8 cellular contexts compared by ENCODE assay signal in genomic region chr7:137656227-137656849, GRCh38.
DNase-seq lines count a peak whose midpoint lies in the region; ATAC-seq and TF ChIP-seq lines count a peak whose summit lies in the region.

No MANE protein-coding gene starts in this region.

- no peak for TF ChIP-seq EP300 in Ishikawa (IDR thresholded peaks at IDR 0.05; ENCODE audit: borderline replicate concordance)

- H3K9me3 ChIP-seq in OCI-LY3 (ENCODE audit: insufficient read depth, low read length) (no peaks in the 10 kb centered on the region), thoracic aorta (no peaks in the 10 kb centered on the region)

- H3K27me3 Mint-ChIP-seq in Calu3 (ENCODE audit: unreplicated experiment) (peaks cover 30% of the 10 kb centered on the region), nephron progenitor cell (ENCODE audit: low read depth, poor library complexity) (peaks cover 29% of the 10 kb centered on the region)
- H3K27me3 Mint-ChIP-seq in activated T-cell treated with anti-CD3 and anti-CD28 coated beads, Interleukin-2, amount 50 U/mL, for 24 hours, result peaks cover 28% of the 10 kb centered on the region

- H3K4me2 ChIP-seq in OCI-LY3 (ENCODE audit: low read length), result peak overlapping the region; percentile 21; the same call in 1 of the 2 replicates

- H3K9ac ChIP-seq in OCI-LY3 (ENCODE audit: low read length), result no peak overlapping the region

- ATAC-seq in GM21526 (IDR thresholded peaks at IDR 0.05; ENCODE audit: low FRiP score, unreplicated experiment), result peak; percentile 91
- ATAC-seq in thoracic aorta (ENCODE audit: insufficient number of reproducible peaks, low FRiP score, low read depth), result peak; percentile 46

- intact Hi-C loops in Calu3 (cut with micrococcal nuclease; ENCODE audit: unreplicated experiment), result loop anchor here (1.0 kb wide), 2 partner anchors 243 to 353 kb away; no protein-coding TSS in a partner anchor

- H3K4me1 Mint-ChIP-seq in Calu3 (ENCODE audit: low read depth, unreplicated experiment), result no peaks in the 10 kb centered on the region
- peaks cover 3% of the 10 kb centered on the region for H3K4me1 Mint-ChIP-seq in activated T-cell treated with anti-CD3 and anti-CD28 coated beads, Interleukin-2, amount 50 U/mL, for 24 hours (ENCODE audit: low read depth)
- peaks cover 14% of the 10 kb centered on the region for H3K4me1 Mint-ChIP-seq in nephron progenitor cell

- H3K4me1 ChIP-seq in OCI-LY3 (ENCODE audit: low read length) (peaks cover 19% of the 10 kb centered on the region), thoracic aorta (ENCODE audit: control insufficient read depth in 1 of 2, low read depth in 2 of 2) (peaks cover 11 to 15% of the 10 kb centered on the region in 2 donors)

- no peaks in the 10 kb centered on the region for H3K79me2 ChIP-seq in OCI-LY3 (ENCODE audit: low read length)

- no peaks in the 10 kb centered on the region for H4K20me1 ChIP-seq in OCI-LY3 (ENCODE audit: insufficient read depth, low read length)

- no peak overlapping the region for H3K27ac Mint-ChIP-seq in Calu3 (ENCODE audit: unreplicated experiment)
- no peak overlapping the region for H3K27ac Mint-ChIP-seq in activated T-cell treated with anti-CD3 and anti-CD28 coated beads, Interleukin-2, amount 50 U/mL, for 24 hours
- no peak overlapping the region for H3K27ac Mint-ChIP-seq in nephron progenitor cell

- DNase-seq in Calu3 (peak; percentile 75), fibroblast of peridontal ligament (ENCODE audit: extremely low read depth) (peak; percentile 86), nephron progenitor cell (peak; percentile 82), thoracic aorta (ENCODE audit: low spot score) (peak; percentile 41)
- peak; percentile 69 for DNase-seq in activated T-cell treated with anti-CD3 and anti-CD28 coated beads, Interleukin-2, amount 50 U/mL, for 24 hours

- H3K36me3 ChIP-seq in OCI-LY3 (replicated peaks; ENCODE audit: low read depth, low read length), result no peaks in the 10 kb centered on the region
- no peaks in the 10 kb centered on the region for H3K36me3 ChIP-seq in thoracic aorta

- no TSS peak for BruUV-seq in Calu3 (replicated peaks; lab: Mats Ljungman, UMichigan)

- no peaks in the 10 kb centered on the region for H3K36me3 Mint-ChIP-seq in Calu3 (ENCODE audit: insufficient read depth, unreplicated experiment)
- H3K36me3 Mint-ChIP-seq in activated T-cell treated with anti-CD3 and anti-CD28 coated beads, Interleukin-2, amount 50 U/mL, for 24 hours (ENCODE audit: low read depth), result no peaks in the 10 kb centered on the region
- no peaks in the 10 kb centered on the region for H3K36me3 Mint-ChIP-seq in nephron progenitor cell (ENCODE audit: low read depth)

- H3K9me3 Mint-ChIP-seq in Calu3 (ENCODE audit: low read depth, unreplicated experiment), result no peaks in the 10 kb centered on the region
- no peaks in the 10 kb centered on the region for H3K9me3 Mint-ChIP-seq in activated T-cell treated with anti-CD3 and anti-CD28 coated beads, Interleukin-2, amount 50 U/mL, for 24 hours
- H3K9me3 Mint-ChIP-seq in nephron progenitor cell, result no peaks in the 10 kb centered on the region

- TF ChIP-seq CTCF in Calu3 (IDR thresholded peaks at IDR 0.05; ENCODE audit: unreplicated experiment) (peak; percentile 71), OCI-LY3 (IDR thresholded peaks at IDR 0.05; ENCODE audit: low read depth, low read length) (peak; percentile 94), nephron progenitor cell (IDR thresholded peaks at IDR 0.05) (peak; percentile 90), thoracic aorta (IDR thresholded peaks at IDR 0.05) (peak; percentile 77)

- H3K4me3 Mint-ChIP-seq in Calu3 (ENCODE audit: low read depth, unreplicated experiment), result no peak overlapping the region
- H3K4me3 Mint-ChIP-seq in activated T-cell treated with anti-CD3 and anti-CD28 coated beads, Interleukin-2, amount 50 U/mL, for 24 hours, result no peak overlapping the region
- H3K4me3 Mint-ChIP-seq in nephron progenitor cell, result no peak overlapping the region

- CTCF ChIA-PET in Calu3 (lab: Charles Lee), result interaction anchor here (0.8 to 0.9 kb wide), 2 partner anchors 18 to 30 kb away, joined by 3 read pairs; no protein-coding TSS in a partner anchor

- H3K27me3 ChIP-seq in OCI-LY3 (ENCODE audit: low read depth, low read length) (no peaks in the 10 kb centered on the region), thoracic aorta (replicated peaks; ENCODE audit: insufficient read depth) (no peaks in the 10 kb centered on the region)

- peak overlapping the region; percentile 48; the same call in 1 of the 2 replicates for H2AFZ ChIP-seq in OCI-LY3 (ENCODE audit: low read depth, low read length)

- TF ChIP-seq RAD21 in Ishikawa (IDR thresholded peaks at IDR 0.05; ENCODE audit: low read depth), result peak; percentile 82

- no peak overlapping the region for H3K27ac ChIP-seq in OCI-LY3 (ENCODE audit: low read length)
- H3K27ac ChIP-seq in thoracic aorta, result peak overlapping the region; percentile 56 to 60

- H3K4me3 ChIP-seq in OCI-LY3 (ENCODE audit: low read length) (no peak overlapping the region), thoracic aorta (no peak overlapping the region)

TF ChIP-seq in Ishikawa, 13 proteins besides CTCF, POLR2A, EP300 and RAD21:
- TF ChIP-seq CREB1 (IDR thresholded peaks at IDR 0.05; ENCODE audit: low read depth), result no peak
- no peak for TF ChIP-seq USF1 (IDR thresholded peaks at IDR 0.05)
- no peak for TF ChIP-seq TCF12 (IDR thresholded peaks at IDR 0.05; ENCODE audit: low read depth)
- no peak for TF ChIP-seq CEBPB (IDR thresholded peaks at IDR 0.05)
- no peak for TF ChIP-seq EGR1 (IDR thresholded peaks at IDR 0.05)
- TF ChIP-seq REST (IDR thresholded peaks at IDR 0.05; ENCODE audit: low read depth), result no peak
- TF ChIP-seq FOXM1 (IDR thresholded peaks at IDR 0.05; ENCODE audit: borderline replicate concordance, low read depth), result no peak
- TF ChIP-seq ZBTB7A (IDR thresholded peaks at IDR 0.05; ENCODE audit: low read depth), result no peak
- TF ChIP-seq YY1 (IDR thresholded peaks at IDR 0.05; ENCODE audit: low read depth), result no peak
- TF ChIP-seq TEAD4 (IDR thresholded peaks at IDR 0.05), result no peak
- no peak for TF ChIP-seq NFIC (IDR thresholded peaks at IDR 0.05)
- TF ChIP-seq TAF1 (IDR thresholded peaks at IDR 0.05; ENCODE audit: low read depth), result no peak
- TF ChIP-seq, protein P1, sequence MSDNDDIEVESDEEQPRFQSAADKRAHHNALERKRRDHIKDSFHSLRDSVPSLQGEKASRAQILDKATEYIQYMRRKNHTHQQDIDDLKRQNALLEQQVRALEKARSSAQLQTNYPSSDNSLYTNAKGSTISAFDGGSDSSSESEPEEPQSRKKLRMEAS (IDR thresholded peaks at IDR 0.05), result no peak
